ENCODE assay signal across 9 cellular contexts in genomic region chr9:9612270-9612669, GRCh38.
DNase-seq lines count a peak whose midpoint lies in the region; ATAC-seq, FAIRE-seq and TF ChIP-seq lines count a peak whose summit lies in the region.
"Had no signal": no experiment of that assay in that cellular context is flagged by ENCODE, and none has a peak within 500 bp of the region (broad histone marks: within the 10 kb centered on the region; RNA-seq: fewer than 3 reads in every experiment).

No MANE protein-coding gene starts in this region.

- peaks cover 1% of the 10 kb centered on the region for H3K9me3 Mint-ChIP-seq in activated CD8-positive, alpha-beta memory T cell treated with anti-CD3 and anti-CD28 coated beads, Interleukin-2, amount 10 ng/mL, durations not matched to agents 7 days and 5 days (ENCODE audit: low read depth)

- no peak overlapping the region for H2BK120ac ChIP-seq in H1 (replicated peaks; ENCODE audit: low read depth, low read length)

- POLR2A ChIA-PET in H1 (lab: Charles Lee; ENCODE audit: partially characterized antibody) = no interaction called here

- peak; percentile 91 for DNase-seq in NCI-H146 treated with DMSO at 0.1 percent for 48 hours (lab: John Stamatoyannopoulos, UW; ENCODE audit: unreplicated experiment)
- no peak for DNase-seq in H1 (ENCODE audit: low read depth in 1 of 2, low spot score in 2 of 2)
- no peak for DNase-seq in NCI-H446 treated with DMSO at 0.1 percent for 48 hours (lab: John Stamatoyannopoulos, UW)
- no peak for DNase-seq in activated CD4-positive, alpha-beta T cell treated with anti-CD3 and anti-CD28 coated beads for 4 hours
- no peak for DNase-seq in activated CD8-positive, alpha-beta memory T cell treated with anti-CD3 and anti-CD28 coated beads, Interleukin-2, amount 10 ng/mL, durations not matched to agents 7 days and 5 days
- DNase-seq in MG63 = no peak

- no peaks in the 10 kb centered on the region for H3K79me1 ChIP-seq in H1 (ENCODE audit: low read depth, low read length)

- H2BK20ac ChIP-seq in H1 (ENCODE audit: low read length) = no peak overlapping the region

- CTCF ChIA-PET in H1 (lab: Charles Lee; ENCODE audit: partially characterized antibody) = interaction anchor here (0.5 kb wide), 1 partner anchor 284 kb away, joined by 3 read pairs; no protein-coding TSS in a partner anchor
- CTCF ChIA-PET in activated CD8-positive, alpha-beta memory T cell treated with anti-CD3 and anti-CD28 coated beads, Interleukin-2, amount 10 ng/mL, durations not matched to agents 7 days and 5 days (lab: Charles Lee) = no interaction called here

- no peak overlapping the region for H3K27ac Mint-ChIP-seq in activated CD8-positive, alpha-beta memory T cell treated with anti-CD3 and anti-CD28 coated beads, Interleukin-2, amount 10 ng/mL, durations not matched to agents 7 days and 5 days
- H3K27ac Mint-ChIP-seq: stimulated activated naive CD8-positive, alpha-beta T cell treated with anti-CD3 and anti-CD28 coated beads, Interleukin-15, Interleukin-2, amounts not matched to agents 100 ng/mL and 50 ng/mL, for 24 hours had no signal

- H2AFZ ChIP-seq in H1 (ENCODE audit: low read length) = no peak overlapping the region

- no peak overlapping the region for H3K4me2 ChIP-seq in H1 (ENCODE audit: insufficient read depth in 1 of 2, low read depth in 2 of 2, low read length in 2 of 2)

- H3K9ac ChIP-seq in H1 (replicated peaks in 1 of 4; ENCODE audit: extremely low read depth in 1 of 4, low read depth in 3 of 4, low read length in 3 of 4) = no peak overlapping the region

- no peak overlapping the region for H4K91ac ChIP-seq in H1 (replicated peaks; ENCODE audit: insufficient read length, low read length)

- no peaks in the 10 kb centered on the region for H4K20me1 ChIP-seq in H1 (replicated peaks in 1 of 2; ENCODE audit: control insufficient read depth in 1 of 2, insufficient read depth in 2 of 2, low read length in 2 of 2)

- H3K36me3 Mint-ChIP-seq in activated CD8-positive, alpha-beta memory T cell treated with anti-CD3 and anti-CD28 coated beads, Interleukin-2, amount 10 ng/mL, durations not matched to agents 7 days and 5 days = no peaks in the 10 kb centered on the region

- peak; percentile 85 for ATAC-seq in GM18907 (IDR thresholded peaks at IDR 0.05; ENCODE audit: unreplicated experiment)
- peak; percentile 87 for ATAC-seq in HG02798 (IDR thresholded peaks at IDR 0.05; ENCODE audit: poor library complexity, unreplicated experiment)
- ATAC-seq in activated CD8-positive, alpha-beta memory T cell treated with anti-CD3 and anti-CD28 coated beads, Interleukin-2, amount 10 ng/mL, durations not matched to agents 7 days and 5 days = no peak

- no peak overlapping the region for H3K56ac ChIP-seq in H1 (replicated peaks; ENCODE audit: insufficient read length, low read depth, low read length)

- no peak for FAIRE-seq in H1 (lab: Jason Lieb, UNC)

- H2BK5ac ChIP-seq in H1 (ENCODE audit: low read depth, low read length) = no peak overlapping the region

- no peaks in the 10 kb centered on the region for H3K4me1 Mint-ChIP-seq in activated CD8-positive, alpha-beta memory T cell treated with anti-CD3 and anti-CD28 coated beads, Interleukin-2, amount 10 ng/mL, durations not matched to agents 7 days and 5 days

- no peaks in the 10 kb centered on the region for H3K36me3 ChIP-seq in H1 (ENCODE audit: control insufficient read depth in 2 of 4, insufficient read depth in 4 of 4, low read length in 3 of 4)
- no peaks in the 10 kb centered on the region for H3K36me3 ChIP-seq in MG63

- H3K79me2 ChIP-seq in H1 (ENCODE audit: control insufficient read depth in 1 of 2, insufficient read depth in 2 of 2, low read length in 2 of 2) = no peaks in the 10 kb centered on the region

- TF ChIP-seq RAD21 in H1 (IDR thresholded peaks at IDR 0.05 in 1 of 2, conservative IDR thresholded peaks at IDR 0.05 in 1 of 2; ENCODE audit: low read depth in 2 of 2, low read length in 2 of 2) = no peak

- H3K4ac ChIP-seq in H1 (replicated peaks; ENCODE audit: insufficient read length, low read depth, low read length) = no peak overlapping the region

- no peaks in the 10 kb centered on the region for H3K27me3 Mint-ChIP-seq in activated CD8-positive, alpha-beta memory T cell treated with anti-CD3 and anti-CD28 coated beads, Interleukin-2, amount 10 ng/mL, durations not matched to agents 7 days and 5 days
- H3K27me3 Mint-ChIP-seq: stimulated activated naive CD8-positive, alpha-beta T cell treated with anti-CD3 and anti-CD28 coated beads, Interleukin-15, Interleukin-2, amounts not matched to agents 100 ng/mL and 50 ng/mL, for 24 hours had no signal

- H2BK15ac ChIP-seq in H1 (ENCODE audit: low read length) = 0 out of 2 replicates have a peak overlapping the region, but pooled peaks have one; percentile 21

- TF ChIP-seq CTCF in H1 (IDR thresholded peaks at IDR 0.05; ENCODE audit: control extremely low read depth in 1 of 3, insufficient read depth in 1 of 3, low read depth in 1 of 3, low read length in 3 of 3) = no peak

- H3K18ac ChIP-seq in H1 (ENCODE audit: extremely low read depth, low read length) = no peak overlapping the region

- no peak overlapping the region for H4K5ac ChIP-seq in H1 (ENCODE audit: insufficient read length, low read depth, low read length)

- H3K4me3 Mint-ChIP-seq in activated CD8-positive, alpha-beta memory T cell treated with anti-CD3 and anti-CD28 coated beads, Interleukin-2, amount 10 ng/mL, durations not matched to agents 7 days and 5 days = no peak overlapping the region
- H3K4me3 Mint-ChIP-seq: stimulated activated naive CD8-positive, alpha-beta T cell treated with anti-CD3 and anti-CD28 coated beads, Interleukin-15, Interleukin-2, amounts not matched to agents 100 ng/mL and 50 ng/mL, for 24 hours had no signal

- H3K9me3 ChIP-seq in H1 (ENCODE audit: insufficient read depth in 2 of 2, low read depth in 1 of 2, low read length in 1 of 2) = no peaks in the 10 kb centered on the region
- no peaks in the 10 kb centered on the region for H3K9me3 ChIP-seq in MG63

- WGBS in H1 (ENCODE audit: extremely low coverage in 1 of 2, insufficient coverage in 1 of 2, insufficient read length in 1 of 2, insufficient replicate concordance in 2 of 2, low coverage in 1 of 2, low lambda C conversion rate in 2 of 2, missing lambda C conversion rate in 1 of 2), 2 experiments = 87% methylated on average over 3 of the region's 3 CpGs; no CpG with 5 or more reads in 1 of the 2 experiments

- no peak overlapping the region; the same call in 1 of the 2 replicates for H3K27ac ChIP-seq in H1 (ENCODE audit: low read depth, low read length)

- no peaks in the 10 kb centered on the region for H3K23me2 ChIP-seq in H1 (ENCODE audit: low read depth, low read length)

- H3K27me3 ChIP-seq in H1 (replicated peaks in 1 of 4; ENCODE audit: control insufficient read depth in 3 of 4, extremely low read depth in 1 of 4, insufficient read depth in 3 of 4, low read length in 3 of 4) (no peaks in the 10 kb centered on the region), MG63 (no peaks in the 10 kb centered on the region)

- no peak overlapping the region for H2AK5ac ChIP-seq in H1 (ENCODE audit: low read depth, low read length)

- peaks cover 0 to 2% (median 0%) of the 10 kb centered on the region in 4 experiments; a peak in 1 of 7 replicates for H3K4me1 ChIP-seq in H1 (replicated peaks in 1 of 4; ENCODE audit: control insufficient read depth in 3 of 4, insufficient read depth in 4 of 4, low read length in 3 of 4)

- no peak for TF ChIP-seq EP300 in H1 (IDR thresholded peaks at IDR 0.05; ENCODE audit: borderline replicate concordance in 1 of 2, low read depth in 2 of 2, low read length in 2 of 2)

- no peak for TF ChIP-seq POLR2A in H1 (IDR thresholded peaks at IDR 0.05; ENCODE audit: control extremely low read depth in 1 of 2, low read depth in 2 of 2, low read length in 2 of 2)

- no peak overlapping the region for H3K23ac ChIP-seq in H1 (ENCODE audit: insufficient read length)

- H2BK12ac ChIP-seq in H1 (ENCODE audit: low read depth, low read length) = no peak overlapping the region

- H4K8ac ChIP-seq in H1 (ENCODE audit: extremely low read depth, insufficient read depth, low read length) = no peak overlapping the region; the same call in 1 of the 2 replicates

- no peak overlapping the region for H3K14ac ChIP-seq in H1 (ENCODE audit: insufficient read length)

- H3K4me3 ChIP-seq in H1 (ENCODE audit: extremely low read depth in 1 of 4, insufficient read depth in 2 of 4, low read depth in 3 of 4, low read length in 4 of 4) = no peak overlapping the region
- no peak overlapping the region for H3K4me3 ChIP-seq in MG63

TF ChIP-seq in H1, 55 proteins besides CTCF, POLR2A, EP300 and RAD21:
- no peak for TF ChIP-seq FOSL1 (IDR thresholded peaks at IDR 0.05; ENCODE audit: insufficient read depth, low read depth, low read length)
- no peak for TF ChIP-seq CBX5 (IDR thresholded peaks at IDR 0.05; ENCODE audit: low read depth, low read length)
- TF ChIP-seq SIRT6 (IDR thresholded peaks at IDR 0.05; ENCODE audit: low read length) = no peak
